ENCODE assay signal across 15 cellular contexts in the genomic region with DNA sequence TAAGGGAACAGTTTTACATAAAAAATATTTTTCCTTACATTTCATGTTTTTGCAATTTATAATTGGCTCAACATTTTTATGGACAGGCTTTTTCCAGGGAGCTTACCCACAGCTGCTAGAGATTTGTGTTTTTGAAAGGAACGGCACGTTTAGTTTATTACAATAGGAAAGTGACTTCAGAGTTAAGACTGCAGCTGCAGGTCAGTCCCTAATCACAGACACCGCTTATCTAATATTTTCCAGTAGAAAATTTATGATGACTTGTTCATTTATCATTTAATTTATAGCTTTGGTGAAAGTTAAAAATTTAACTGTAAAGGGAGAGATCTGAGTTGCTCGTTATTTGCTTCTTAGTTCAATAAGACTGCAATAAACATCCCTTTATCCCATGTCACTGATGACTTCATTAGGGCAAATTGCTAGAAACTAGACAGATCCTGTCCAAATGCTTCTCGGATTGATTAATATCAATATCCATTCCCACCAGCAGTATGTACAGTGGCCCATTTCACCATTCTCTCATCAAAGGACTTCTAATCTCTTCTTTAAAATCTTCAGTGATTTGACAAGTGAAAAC.
DNase-seq lines count a peak whose midpoint lies in the region; ATAC-seq, FAIRE-seq and TF ChIP-seq lines count a peak whose summit lies in the region.
"Had no signal": no experiment of that assay in that cellular context is flagged by ENCODE, and none has a peak within 500 bp of the region (broad histone marks: within the 10 kb centered on the region; RNA-seq: fewer than 3 reads in every experiment).

No MANE protein-coding gene starts in this region.

- no peak overlapping the region for H3K4ac ChIP-seq in IMR-90 (ENCODE audit: low read depth, low read length)

- CTCF ChIA-PET in IMR-90 (lab: Yijun Ruan, JAX) = no interaction called here

- no TSS peak for BruUV-seq in IMR-90 (replicated peaks; lab: Mats Ljungman, UMichigan)

- H3K27me3 ChIP-seq in IMR-90 (ENCODE audit: control insufficient read depth, insufficient read depth, low read length) = no peaks in the 10 kb centered on the region

- H2AK5ac ChIP-seq in IMR-90 (ENCODE audit: low read depth, low read length) = no peak overlapping the region

- ATAC-seq in IMR-90 (ENCODE audit: low read depth) (no peak), GM19452 (IDR thresholded peaks at IDR 0.05; ENCODE audit: unreplicated experiment) (no peak), HG02798 (IDR thresholded peaks at IDR 0.05; ENCODE audit: poor library complexity, unreplicated experiment) (no peak)
- ATAC-seq: PC-3, T-cell had no signal

- H2BK5ac ChIP-seq in IMR-90 (ENCODE audit: low read depth, low read length, poor library complexity, severe bottlenecking) = no peak overlapping the region

- no peak overlapping the region for H2BK120ac ChIP-seq in IMR-90 (ENCODE audit: low read depth, low read length)

- H4K5ac ChIP-seq in IMR-90 (ENCODE audit: low read depth, low read length) = no peak overlapping the region

- H3K23ac ChIP-seq in IMR-90 (ENCODE audit: low read depth, low read length) = no peak overlapping the region

- no peak for TF ChIP-seq POLR2A in IMR-90 (IDR thresholded peaks at IDR 0.05; ENCODE audit: low read depth, low read length)

- no peak overlapping the region for H3K56ac ChIP-seq in IMR-90 (ENCODE audit: extremely low read depth, insufficient read depth, low read length)

- H3K79me1 ChIP-seq in IMR-90 (ENCODE audit: low read depth in 1 of 2, low read length in 2 of 2) = no peaks in the 10 kb centered on the region

- H3K4me1 ChIP-seq in IMR-90 (ENCODE audit: control insufficient read depth, insufficient read depth, low read length) = no peaks in the 10 kb centered on the region

- TF ChIP-seq RAD21 in IMR-90 (IDR thresholded peaks at IDR 0.05; ENCODE audit: low read length) = no peak

- no peak overlapping the region for H2BK20ac ChIP-seq in IMR-90 (ENCODE audit: low read depth, low read length)

- in situ Hi-C loops in IMR-90 (cut with MboI; ENCODE audit: low sequenced_read_pairs) = no loop called here

- intact Hi-C loops in IMR-90 (cut with micrococcal nuclease) = no loop called here

- no peak overlapping the region; the same call in 1 of the 2 replicates for H3K18ac ChIP-seq in IMR-90 (ENCODE audit: low read depth, low read length)

- dilution Hi-C loops in IMR-90 (cut with HindIII; ENCODE audit: low sequenced_read_pairs, unreplicated experiment) = no loop called here

- H3K14ac ChIP-seq in IMR-90 (replicated peaks; ENCODE audit: low read depth, low read length) = no peak overlapping the region

- H4K91ac ChIP-seq in IMR-90 (ENCODE audit: insufficient read depth, low read depth, low read length) = no peak overlapping the region

- peak overlapping the region; percentile 8 to 57; a peak in 1 of 4 replicates for H4K8ac ChIP-seq in IMR-90 (ENCODE audit: low read depth in 2 of 2, low read length in 2 of 2)

- no peak for TF ChIP-seq CTCF in IMR-90 (conservative IDR thresholded peaks at IDR 0.05; ENCODE audit: low read depth, low read length)

- 100% methylated on average over 1 of the region's 5 CpGs; no CpG with 5 or more reads in 1 of the 2 experiments for WGBS in IMR-90 (ENCODE audit: extremely low coverage in 2 of 2, insufficient read length in 1 of 2), 2 experiments

- no peaks in the 10 kb centered on the region for H3K36me3 ChIP-seq in IMR-90 (ENCODE audit: control insufficient read depth, insufficient read depth, low read length)

- H4K20me1 ChIP-seq in IMR-90 (ENCODE audit: insufficient read depth, low read length) = no peaks in the 10 kb centered on the region

- no peak overlapping the region for H2AFZ ChIP-seq in IMR-90 (replicated peaks; ENCODE audit: low read length, poor library complexity)

- POLR2A ChIA-PET in IMR-90 (lab: Charles Lee; ENCODE audit: unreplicated experiment) = no interaction called here

- FAIRE-seq in frontal cortex (lab: Jason Lieb, UNC) = no peak
- FAIRE-seq: GM12891 had no signal

- H3K27ac ChIP-seq in IMR-90 (ENCODE audit: insufficient read depth, low read length) = no peak overlapping the region
- H3K27ac ChIP-seq: C4-2B had no signal

- DNase-seq in ELR (ENCODE audit: low read depth) (peak; percentile 23), IMR-90 (no peak), dermis blood vessel endothelial cell (peak; percentile 42), DMS53 (lab: John Stamatoyannopoulos, UW) (no peak), frontal cortex (ENCODE audit: low spot score in 2 of 2) (no peak)
- DNase-seq: DMS153, NCI-H1436 treated with DMSO at 0.1 percent for 48 hours, NCI-H2081, NCI-H524, PC-3, T-cell had no signal

- no peak overlapping the region for H2BK15ac ChIP-seq in IMR-90 (ENCODE audit: low read depth, low read length)

- H2AK9ac ChIP-seq in IMR-90 (replicated peaks; ENCODE audit: low read depth, low read length, poor library complexity) = no peak overlapping the region

- H3K9ac ChIP-seq in IMR-90 (ENCODE audit: low read depth, low read length) = no peak overlapping the region

- no peaks in the 10 kb centered on the region for H3K9me1 ChIP-seq in IMR-90 (ENCODE audit: insufficient read depth, low read length)

- peak overlapping the region; percentile 74; the same call in 1 of the 2 replicates for H3K4me2 ChIP-seq in IMR-90 (ENCODE audit: low read depth, low read length)

- no peaks in the 10 kb centered on the region for H3K9me3 ChIP-seq in IMR-90 (ENCODE audit: control insufficient read depth, insufficient read depth, low read length)

- H3K4me3 ChIP-seq in IMR-90 (ENCODE audit: insufficient read depth, low read depth, low read length) = no peak overlapping the region

TF ChIP-seq in IMR-90, 13 proteins besides CTCF, POLR2A, EP300 and RAD21:
- no peak for TF ChIP-seq MAZ (IDR thresholded peaks at IDR 0.05; ENCODE audit: borderline replicate concordance, low read depth, low read length)
- TF ChIP-seq, protein P1, sequence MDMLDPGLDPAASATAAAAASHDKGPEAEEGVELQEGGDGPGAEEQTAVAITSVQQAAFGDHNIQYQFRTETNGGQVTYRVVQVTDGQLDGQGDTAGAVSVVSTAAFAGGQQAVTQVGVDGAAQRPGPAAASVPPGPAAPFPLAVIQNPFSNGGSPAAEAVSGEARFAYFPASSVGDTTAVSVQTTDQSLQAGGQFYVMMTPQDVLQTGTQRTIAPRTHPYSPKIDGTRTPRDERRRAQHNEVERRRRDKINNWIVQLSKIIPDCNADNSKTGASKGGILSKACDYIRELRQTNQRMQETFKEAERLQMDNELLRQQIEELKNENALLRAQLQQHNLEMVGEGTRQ (IDR thresholded peaks at IDR 0.05; ENCODE audit: low read depth, low read length) = no peak
- TF ChIP-seq RCOR1 (IDR thresholded peaks at IDR 0.05; ENCODE audit: insufficient replicate concordance, low read length) = no peak
- no peak for TF ChIP-seq MXI1 (IDR thresholded peaks at IDR 0.05; ENCODE audit: borderline replicate concordance, low read depth, low read length)
- no peak for TF ChIP-seq MAFK (IDR thresholded peaks at IDR 0.05; ENCODE audit: low read depth, low read length)
- TF ChIP-seq, protein P2, sequence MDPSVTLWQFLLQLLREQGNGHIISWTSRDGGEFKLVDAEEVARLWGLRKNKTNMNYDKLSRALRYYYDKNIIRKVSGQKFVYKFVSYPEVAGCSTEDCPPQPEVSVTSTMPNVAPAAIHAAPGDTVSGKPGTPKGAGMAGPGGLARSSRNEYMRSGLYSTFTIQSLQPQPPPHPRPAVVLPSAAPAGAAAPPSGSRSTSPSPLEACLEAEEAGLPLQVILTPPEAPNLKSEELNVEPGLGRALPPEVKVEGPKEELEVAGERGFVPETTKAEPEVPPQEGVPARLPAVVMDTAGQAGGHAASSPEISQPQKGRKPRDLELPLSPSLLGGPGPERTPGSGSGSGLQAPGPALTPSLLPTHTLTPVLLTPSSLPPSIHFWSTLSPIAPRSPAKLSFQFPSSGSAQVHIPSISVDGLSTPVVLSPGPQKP (IDR thresholded peaks at IDR 0.05; ENCODE audit: borderline replicate concordance, low read depth, low read length) = no peak
- TF ChIP-seq CEBPB (IDR thresholded peaks at IDR 0.05; ENCODE audit: low read depth, low read length) = no peak
- no peak for TF ChIP-seq RFX5 (IDR thresholded peaks at IDR 0.05; ENCODE audit: low read depth, low read length)
- TF ChIP-seq FOS (IDR thresholded peaks at IDR 0.05; ENCODE audit: low read depth, low read length) = no peak
- no peak for TF ChIP-seq NFE2L2 (IDR thresholded peaks at IDR 0.05; ENCODE audit: low read depth, low read length)
- no peak for TF ChIP-seq BHLHE40 (IDR thresholded peaks at IDR 0.05; ENCODE audit: low read depth, low read length)
- no peak for TF ChIP-seq CHD1 (IDR thresholded peaks at IDR 0.05; ENCODE audit: low read depth, low read length)
- no peak for TF ChIP-seq SMC3 (IDR thresholded peaks at IDR 0.05; ENCODE audit: low read depth, low read length)

Comparison
In these comparisons a context has a peak if more than half of its experiments do, and no peak if none do; other contexts are left out.
1. DNase-seq: peak in ELR (single experiment) and dermis blood vessel endothelial cell (single experiment); none in IMR-90 (single experiment), DMS53 (single experiment) and frontal cortex (0 of 2).